In genomic region chr16:29028457-29029167, GRCh38 we compare ENCODE assay signal across 14 cellular contexts. TPM values are rescaled to one million over a fixed set of nuclear protein-coding genes. Genes with fewer than 3 reads are reported as not detected.
DNase-seq lines count a peak whose midpoint lies in the region; ATAC-seq and TF ChIP-seq lines count a peak whose summit lies in the region.
"Had no signal": no experiment of that assay in that cellular context is flagged by ENCODE, and none has a peak within 500 bp of the region (broad histone marks: within the 10 kb centered on the region; RNA-seq: fewer than 3 reads in every experiment).

No MANE protein-coding gene starts in this region.

- H3K4me3 Mint-ChIP-seq in activated T-cell treated with anti-CD3 and anti-CD28 coated beads, Interleukin-2, amount 50 U/mL, for 72 hours, result peak overlapping the region; percentile 74 to 76
- no peak overlapping the region for H3K4me3 Mint-ChIP-seq in stimulated activated naive B cell treated with anti-CD40 and anti-IgM and Interleukin-4, amounts not matched to agents 10 μg/mL and 1 μg/mL and 100 μg/mL, for 72 hours
- H3K4me3 Mint-ChIP-seq: IgD-negative memory B cell had no signal

- peak; percentile 18 to 21 for ATAC-seq in activated T-cell treated with anti-CD3 and anti-CD28 coated beads, Interleukin-2, amount 50 U/mL, for 72 hours (replicated peaks in 1 of 2)
- no peak for ATAC-seq in stimulated activated naive B cell treated with anti-CD40 and anti-IgM and Interleukin-4, amounts not matched to agents 10 μg/mL and 1 μg/mL and 100 μg/mL, for 72 hours (replicated peaks)
- no peak for ATAC-seq in GM21381 (IDR thresholded peaks at IDR 0.05; ENCODE audit: unreplicated experiment)

- TF ChIP-seq CTCF in adrenal gland (IDR thresholded peaks at IDR 0.05), result no peak

- H3K4me1 ChIP-seq in SJSA1 (replicated peaks) (peaks cover 19% of the 10 kb centered on the region), adrenal gland (replicated peaks in 1 of 2) (no peaks in the 10 kb centered on the region)
- H3K4me1 ChIP-seq: BE2C, testis had no signal

- H3K9me3 Mint-ChIP-seq in activated T-cell treated with anti-CD3 and anti-CD28 coated beads, Interleukin-2, amount 50 U/mL, for 72 hours, result no peaks in the 10 kb centered on the region
- no peaks in the 10 kb centered on the region for H3K9me3 Mint-ChIP-seq in stimulated activated naive B cell treated with anti-CD40 and anti-IgM and Interleukin-4, amounts not matched to agents 10 μg/mL and 1 μg/mL and 100 μg/mL, for 72 hours
- H3K9me3 Mint-ChIP-seq: IgD-negative memory B cell had no signal

- H3K36me3 ChIP-seq in SJSA1, result no peaks in the 10 kb centered on the region
- no peaks in the 10 kb centered on the region for H3K36me3 ChIP-seq in adrenal gland (replicated peaks in 1 of 2)
- H3K36me3 ChIP-seq: BE2C had no signal

- no peaks in the 10 kb centered on the region for H3K27me3 Mint-ChIP-seq in activated T-cell treated with anti-CD3 and anti-CD28 coated beads, Interleukin-2, amount 50 U/mL, for 72 hours (ENCODE audit: low read depth)
- peaks cover 14 to 25% of the 10 kb centered on the region in 2 donors for H3K27me3 Mint-ChIP-seq in stimulated activated naive B cell treated with anti-CD40 and anti-IgM and Interleukin-4, amounts not matched to agents 10 μg/mL and 1 μg/mL and 100 μg/mL, for 72 hours
- H3K27me3 Mint-ChIP-seq: progenitor cell of endocrine pancreas had no signal

- no peak for DNase-seq in activated T-cell treated with anti-CD3 and anti-CD28 coated beads, Interleukin-2, amount 50 U/mL, for 72 hours
- DNase-seq in activated T-cell treated with anti-CD3 and anti-CD28 coated beads for 4 hours (no peak), SJSA1 (ENCODE audit: low read depth in 1 of 2, low spot score in 2 of 2) (no peak), fibroblast of gingiva (ENCODE audit: low read depth) (peak; percentile 21), iPS-NIHi11 (ENCODE audit: low spot score) (no peak), adrenal gland (no peak)
- no peak for DNase-seq in stimulated activated naive B cell treated with anti-CD40 and anti-IgM and Interleukin-4, amounts not matched to agents 10 μg/mL and 1 μg/mL and 100 μg/mL, for 72 hours
- DNase-seq: NCI-H2029 treated with DMSO at 0.1 percent for 48 hours, testis had no signal

- H3K27me3 ChIP-seq in SJSA1 (replicated peaks) (no peaks in the 10 kb centered on the region), adrenal gland (peaks cover 1% of the 10 kb centered on the region)
- H3K27me3 ChIP-seq: testis had no signal

- peak overlapping the region; percentile 80 for H3K27ac ChIP-seq in SJSA1
- no peak overlapping the region for H3K27ac ChIP-seq in adrenal gland
- H3K27ac ChIP-seq: dorsolateral prefrontal cortex, testis had no signal

- H3K4me1 Mint-ChIP-seq in activated T-cell treated with anti-CD3 and anti-CD28 coated beads, Interleukin-2, amount 50 U/mL, for 72 hours (ENCODE audit: low read depth), result peaks cover 61% of the 10 kb centered on the region
- H3K4me1 Mint-ChIP-seq in stimulated activated naive B cell treated with anti-CD40 and anti-IgM and Interleukin-4, amounts not matched to agents 10 μg/mL and 1 μg/mL and 100 μg/mL, for 72 hours, result peaks cover 5 to 9% of the 10 kb centered on the region in 2 donors

- H3K9me3 ChIP-seq in SJSA1 (replicated peaks) (no peaks in the 10 kb centered on the region), adrenal gland (replicated peaks in 1 of 3) (no peaks in the 10 kb centered on the region)
- H3K9me3 ChIP-seq: BE2C, testis had no signal

- peak overlapping the region; percentile 55 for H3K27ac Mint-ChIP-seq in activated T-cell treated with anti-CD3 and anti-CD28 coated beads, Interleukin-2, amount 50 U/mL, for 72 hours
- H3K27ac Mint-ChIP-seq in stimulated activated naive B cell treated with anti-CD40 and anti-IgM and Interleukin-4, amounts not matched to agents 10 μg/mL and 1 μg/mL and 100 μg/mL, for 72 hours, result peak overlapping the region; percentile 51
- H3K27ac Mint-ChIP-seq: progenitor cell of endocrine pancreas had no signal

- H3K36me3 Mint-ChIP-seq in activated T-cell treated with anti-CD3 and anti-CD28 coated beads, Interleukin-2, amount 50 U/mL, for 72 hours (ENCODE audit: insufficient read depth in 2 of 2), result no peaks in the 10 kb centered on the region
- H3K36me3 Mint-ChIP-seq in stimulated activated naive B cell treated with anti-CD40 and anti-IgM and Interleukin-4, amounts not matched to agents 10 μg/mL and 1 μg/mL and 100 μg/mL, for 72 hours, result no peaks in the 10 kb centered on the region
- H3K36me3 Mint-ChIP-seq: IgD-negative memory B cell had no signal

- 57 to 74% (median 63%) methylated on average over 7 of the region's 7 CpGs for WGBS in adrenal gland, 4 donors

- intact Hi-C loops in adrenal gland (cut with DNase I), result no loop called here

- TF ChIP-seq POLR2A in adrenal gland (IDR thresholded peaks at IDR 0.05), result no peak

- H3K4me3 ChIP-seq in SJSA1 (no peak overlapping the region), adrenal gland (no peak overlapping the region)
- H3K4me3 ChIP-seq: dorsolateral prefrontal cortex, testis had no signal

RNA-seq across cellular contexts. Expression of gene LAT, which starts 43.8 kb away (rescaled TPM):
- 100 to 1,000 TPM; 254 to 360 TPM for total RNA-seq in activated T-cell treated with anti-CD3 and anti-CD28 coated beads, Interleukin-2, amount 50 U/mL, for 72 hours
- 2.0 TPM in 1 of 2 replicates, not detected in the other for total RNA-seq in SJSA1 (2014; rRNA removed; shearing (Covaris generic))
- 1 to 10 TPM in 5 of 8 donors, under 1 TPM in 2, not detected in 1; 0.42 to 5.2 (median 1.7) TPM for total RNA-seq in adrenal gland
- polyA plus RNA-seq in adrenal gland, result 10 to 100 TPM in 2 of 3 donors, 1 to 10 TPM in 1; 1.8 to 50.5 (median 19.0) TPM

RNA-seq across cellular contexts. Expression of gene SPNS1, which starts 54.0 kb away (rescaled TPM):
- total RNA-seq in activated T-cell treated with anti-CD3 and anti-CD28 coated beads, Interleukin-2, amount 50 U/mL, for 72 hours, result 10 to 100 TPM; 21.1 to 23.6 TPM
- 43.0 and 65.0 TPM in 2 replicates for total RNA-seq in SJSA1 (2014; rRNA removed; shearing (Covaris generic))
- total RNA-seq in adrenal gland, result 10 to 100 TPM; 29.0 to 64.2 (median 37.9) TPM
- polyA plus RNA-seq in adrenal gland, result 100 to 1,000 TPM in 2 of 3 donors, 1 to 10 TPM in 1; 8.3 to 168 (median 114) TPM

Comparison
In these comparisons a context has a peak if more than half of its experiments do, and no peak if none do; other contexts are left out.
1. ATAC-seq: peak in activated T-cell treated with anti-CD3 and anti-CD28 coated beads, Interleukin-2, amount 50 U/mL, for 72 hours (2 of 2); none in stimulated activated naive B cell treated with anti-CD40 and anti-IgM and Interleukin-4, amounts not matched to agents 10 μg/mL and 1 μg/mL and 100 μg/mL, for 72 hours (0 of 2) and GM21381 (single experiment).
2. H3K4me3 Mint-ChIP-seq: peak in activated T-cell treated with anti-CD3 and anti-CD28 coated beads, Interleukin-2, amount 50 U/mL, for 72 hours (2 of 2); none in stimulated activated naive B cell treated with anti-CD40 and anti-IgM and Interleukin-4, amounts not matched to agents 10 μg/mL and 1 μg/mL and 100 μg/mL, for 72 hours (0 of 2).
3. RNA of gene LAT, which starts 43.8 kb away (total RNA-seq): 254 to 360 TPM in activated T-cell treated with anti-CD3 and anti-CD28 coated beads, Interleukin-2, amount 50 U/mL, for 72 hours; 2.0 TPM in SJSA1 and 0.42 to 5.2 TPM in adrenal gland; every median in the first group is over 10 times any median in the second.